28 cellular contexts compared by ENCODE assay signal in the genomic region with DNA sequence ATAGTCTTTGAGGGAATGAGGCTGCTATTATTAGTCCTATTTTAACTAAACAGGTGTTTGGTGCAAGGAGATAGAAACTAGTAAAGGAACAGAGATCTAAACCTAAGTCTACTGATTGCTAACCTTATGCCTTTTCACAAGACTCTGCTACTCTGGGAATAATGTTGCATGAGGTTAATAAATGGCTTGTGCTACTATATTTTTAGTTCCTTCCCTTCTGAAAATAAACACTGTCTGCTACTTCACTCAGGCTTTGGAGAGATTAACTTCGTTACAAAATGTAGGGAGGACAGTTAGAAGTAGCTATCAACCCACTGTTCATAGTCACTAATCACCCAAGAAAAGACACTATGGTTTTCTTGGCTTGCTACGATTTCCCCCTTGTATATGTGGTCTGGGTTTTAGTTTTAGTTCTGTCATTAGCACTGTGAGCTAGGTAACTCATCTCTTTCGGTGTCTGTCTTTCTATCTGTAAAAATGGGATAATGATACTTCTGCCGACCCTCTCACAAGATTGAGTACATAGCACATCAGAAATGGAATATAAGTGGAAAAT.
"Had no signal": no experiment of that assay in that cellular context is flagged by ENCODE, and none has a peak within 500 bp of the region (broad histone marks: within the 10 kb centered on the region; RNA-seq: fewer than 3 reads in every experiment).

No MANE protein-coding gene starts in this region.

- DNase-seq: activated CD4-positive, alpha-beta T cell treated with anti-CD3 and anti-CD28 coated beads, Interleukin-2, amount 10 ng/mL, durations not matched to agents 24 days and 14 days; activated CD4-positive, alpha-beta T cell treated with anti-CD3 and anti-CD28 coated beads, Interleukin-2, amount 50 U/mL, for 48 hours; activated CD8-positive, alpha-beta memory T cell treated with anti-CD3 and anti-CD28 coated beads, Interleukin-2, amount 50 U/mL, for 4 hours; activated CD8-positive, alpha-beta T cell treated with anti-CD3 and anti-CD28 coated beads, Interleukin-2, amount 10 ng/mL, durations not matched to agents 7 days and 5 days; activated gamma-delta T cell treated with Interleukin-2 at 50 U/mL for 16 hours; activated naive CD4-positive, alpha-beta T cell treated with anti-CD3 and anti-CD28 coated beads for 36 hours; activated T-cell treated with anti-CD3 and anti-CD28 coated beads for 4 hours; activated T-cell treated with anti-CD3 and anti-CD28 coated beads, Interleukin-2, amount 50 U/mL, for 4 hours; adrenal gland; body of pancreas; central memory CD4-positive, alpha-beta T cell; IMR-90; NCI-H1092 treated with DMSO at 0.1 percent for 48 hours; NCI-H1436; NCI-H1694; NCI-H1930; NCI-H2081 treated with DMSO at 0.1 percent for 48 hours; NCI-H226; NCI-H446 treated with DMSO at 0.1 percent for 48 hours; NCI-H524; NK-92 treated with Interleukin-12 subunit alpha and Interleukin-12 subunit beta, amount 100 ng/mL, for 24 hours; PC-3; Peyer's patch; RPMI8226; T1000 had no signal

- H3K4me3 ChIP-seq: adrenal gland, body of pancreas, breast epithelium, K562, Peyer's patch had no signal

- ATAC-seq: activated CD8-positive, alpha-beta T cell treated with anti-CD3 and anti-CD28 coated beads, Interleukin-2, amount 10 ng/mL, durations not matched to agents 7 days and 5 days; activated naive CD4-positive, alpha-beta T cell treated with anti-CD3 and anti-CD28 coated beads, Interleukin-2, amount 50 U/mL, for 72 hours; activated T-cell treated with anti-CD3 and anti-CD28 coated beads, Interleukin-2, amount 50 U/mL, for 4 hours; body of pancreas; K562; PC-3 had no signal

- H3K4me1 ChIP-seq: adrenal gland, body of pancreas, breast epithelium, Peyer's patch had no signal

- H3K27me3 ChIP-seq: adrenal gland, body of pancreas, breast epithelium, Peyer's patch had no signal

- H3K9me3 ChIP-seq: adrenal gland, body of pancreas, Peyer's patch had no signal

- H3K27ac ChIP-seq: adrenal gland, body of pancreas, breast epithelium, Peyer's patch had no signal

- H3K36me3 ChIP-seq: adrenal gland, breast epithelium, Peyer's patch had no signal
